14 cellular contexts compared by ENCODE assay signal in the genomic region with DNA sequence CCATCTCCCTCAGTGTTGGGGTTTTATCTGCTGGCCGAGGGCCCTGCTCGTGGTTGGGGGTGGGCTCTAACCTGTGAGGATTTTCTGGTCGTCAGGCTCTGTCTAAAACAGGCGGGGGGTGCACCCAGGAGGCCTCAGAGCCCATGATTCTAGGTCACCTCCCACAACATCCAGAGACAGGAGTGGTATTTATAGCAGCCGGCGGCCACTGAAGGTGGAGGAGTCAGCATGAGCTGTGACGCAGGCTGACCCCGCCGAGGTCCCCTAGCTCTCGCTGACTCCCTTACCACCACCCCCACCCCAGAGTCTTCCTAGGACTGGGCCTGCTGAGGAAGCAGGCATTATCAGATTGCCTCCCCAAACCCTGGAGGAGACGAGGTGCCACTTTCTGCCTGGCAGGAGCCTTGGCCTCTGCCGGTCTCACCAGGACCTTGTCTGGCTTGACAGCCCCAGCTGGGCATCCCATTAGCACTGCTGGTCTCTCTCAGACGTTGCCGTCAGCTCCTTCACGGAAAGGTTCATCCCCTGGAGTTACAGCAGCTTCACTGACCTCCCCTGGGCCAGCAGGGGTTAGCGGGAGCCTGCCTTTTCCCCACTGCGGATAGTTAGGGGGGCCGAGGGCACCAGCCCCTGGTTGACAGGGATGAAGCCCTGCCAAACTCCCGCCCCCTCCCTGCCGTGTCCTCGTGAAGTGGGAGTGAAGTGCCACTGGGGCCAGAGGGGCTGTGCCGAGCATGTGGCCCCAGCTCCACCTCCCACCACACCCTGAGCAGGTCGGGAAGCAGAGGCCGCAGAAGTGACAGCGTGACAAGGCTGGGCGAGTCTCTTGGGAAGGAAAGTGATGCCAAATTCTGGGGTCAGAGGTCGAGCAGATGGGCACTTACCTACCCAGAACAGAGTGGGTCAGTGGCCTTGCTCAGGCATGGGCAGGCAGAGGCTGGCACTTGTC. TPM values are rescaled to one million over a fixed set of nuclear protein-coding genes. Genes with fewer than 3 reads are reported as not detected.
"Had no signal": no experiment of that assay in that cellular context is flagged by ENCODE, and none has a peak within 500 bp of the region (broad histone marks: within the 10 kb centered on the region; RNA-seq: fewer than 3 reads in every experiment).

No MANE protein-coding gene starts in this region.

- H3K27ac ChIP-seq: neutrophil, right lobe of liver, spleen had no signal

- H3K4me3 ChIP-seq: right lobe of liver, spleen had no signal

- H3K4me1 ChIP-seq: right lobe of liver had no signal

- DNase-seq: activated B cell treated with CpG ODN at 0.5 μM for 24 hours; activated CD4-positive, alpha-beta T cell treated with anti-CD3 and anti-CD28 coated beads, Interleukin-2, amount 10 ng/mL, durations not matched to agents 24 days and 14 days; activated naive CD4-positive, alpha-beta T cell treated with anti-CD3 and anti-CD28 coated beads for 36 hours; central memory CD4-positive, alpha-beta T cell; cortex of kidney; effector memory CD4-positive, alpha-beta T cell; right lobe of liver; spleen; stimulated activated CD4-positive, alpha-beta T cell treated with anti-CD3 and anti-CD28 coated beads, Interleukin-1b, Interleukin-23, amount 100 ng/mL, for 48 hours; stimulated activated naive B cell treated with anti-CD40 and anti-IgM and Interleukin-4, amounts not matched to agents 10 μg/mL and 1 μg/mL and 100 μg/mL, for 72 hours had no signal

- H3K27ac Mint-ChIP-seq: activated B cell treated with CpG ODN at 0.5 μM for 24 hours; activated CD4-positive, alpha-beta T cell treated with anti-CD3 and anti-CD28 coated beads, Interleukin-2, amount 10 ng/mL, durations not matched to agents 24 days and 14 days; activated naive CD4-positive, alpha-beta T cell treated with anti-CD3 and anti-CD28 coated beads for 36 hours; activated T-helper 17 cell treated with anti-CD3 and anti-CD28 coated beads, Interleukin-2, amount 50 U/mL, for 72 hours; T-helper 1 cell treated with Interleukin-12 subunit alpha and Interleukin-12 subunit beta and Interleukin-4 antibody, amounts not matched to agents 30 μg/mL and 1 μg/mL, for 36 hours; type B pancreatic cell had no signal

- H3K36me3 ChIP-seq: neutrophil, right lobe of liver, spleen had no signal

- ATAC-seq: activated T-helper 17 cell treated with anti-CD3 and anti-CD28 coated beads, Interleukin-2, amount 50 U/mL, for 72 hours; right lobe of liver; stimulated activated naive B cell treated with anti-CD40 and anti-IgM and Interleukin-4, amounts not matched to agents 10 μg/mL and 1 μg/mL and 100 μg/mL, for 72 hours had no signal

- H3K9me3 ChIP-seq: neutrophil, right lobe of liver, spleen had no signal

- H3K27me3 ChIP-seq: neutrophil, right lobe of liver, spleen had no signal

- H3K36me3 Mint-ChIP-seq: stimulated activated naive B cell treated with anti-CD40 and anti-IgM and Interleukin-4, amounts not matched to agents 10 μg/mL and 1 μg/mL and 100 μg/mL, for 72 hours; type B pancreatic cell had no signal

- H3K4me3 Mint-ChIP-seq: activated B cell treated with CpG ODN at 0.5 μM for 24 hours; activated CD4-positive, alpha-beta T cell treated with anti-CD3 and anti-CD28 coated beads, Interleukin-2, amount 10 ng/mL, durations not matched to agents 24 days and 14 days; activated naive CD4-positive, alpha-beta T cell treated with anti-CD3 and anti-CD28 coated beads for 36 hours; activated T-helper 17 cell treated with anti-CD3 and anti-CD28 coated beads, Interleukin-2, amount 50 U/mL, for 72 hours; stimulated activated naive B cell treated with anti-CD40 and anti-IgM and Interleukin-4, amounts not matched to agents 10 μg/mL and 1 μg/mL and 100 μg/mL, for 72 hours; T-helper 1 cell treated with Interleukin-12 subunit alpha and Interleukin-12 subunit beta and Interleukin-4 antibody, amounts not matched to agents 30 μg/mL and 1 μg/mL, for 36 hours; type B pancreatic cell had no signal

- H3K9me3 Mint-ChIP-seq: activated B cell treated with CpG ODN at 0.5 μM for 24 hours; activated CD4-positive, alpha-beta T cell treated with anti-CD3 and anti-CD28 coated beads, Interleukin-2, amount 10 ng/mL, durations not matched to agents 24 days and 14 days; activated naive CD4-positive, alpha-beta T cell treated with anti-CD3 and anti-CD28 coated beads for 36 hours; activated T-helper 17 cell treated with anti-CD3 and anti-CD28 coated beads, Interleukin-2, amount 50 U/mL, for 72 hours; stimulated activated naive B cell treated with anti-CD40 and anti-IgM and Interleukin-4, amounts not matched to agents 10 μg/mL and 1 μg/mL and 100 μg/mL, for 72 hours; T-helper 1 cell treated with Interleukin-12 subunit alpha and Interleukin-12 subunit beta and Interleukin-4 antibody, amounts not matched to agents 30 μg/mL and 1 μg/mL, for 36 hours; type B pancreatic cell had no signal

- H3K4me1 Mint-ChIP-seq: activated B cell treated with CpG ODN at 0.5 μM for 24 hours; activated T-helper 17 cell treated with anti-CD3 and anti-CD28 coated beads, Interleukin-2, amount 50 U/mL, for 72 hours had no signal

RNA-seq across cellular contexts. Expression of gene DAGLA, which starts 26.5 kb away (rescaled TPM):
- total RNA-seq: activated B cell treated with CpG ODN at 0.5 μM for 24 hours had no signal
